Comparison of ENCODE assay signal across 16 cellular contexts in the genomic region with DNA sequence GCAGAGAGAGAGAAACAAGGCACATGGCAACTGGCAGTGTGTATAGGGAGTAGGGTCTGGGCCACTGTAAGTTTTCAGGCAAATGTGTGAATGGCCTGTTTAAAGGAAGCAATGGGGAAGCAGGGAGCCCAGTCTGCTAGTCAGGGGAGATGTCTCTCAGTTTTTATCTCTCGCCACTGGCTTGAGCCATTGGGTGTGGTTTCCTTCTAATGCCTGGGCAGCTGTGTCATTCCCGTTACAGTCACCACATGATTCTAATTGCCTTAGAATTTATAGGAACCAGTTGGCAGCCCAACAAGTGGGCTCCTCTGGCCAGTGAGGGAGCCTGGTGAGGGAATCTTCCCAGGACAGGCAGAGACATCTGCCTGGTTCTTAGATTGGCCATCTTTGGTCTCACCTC.
DNase-seq lines count a peak whose midpoint lies in the region; ATAC-seq, FAIRE-seq and TF ChIP-seq lines count a peak whose summit lies in the region.
"Had no signal": no experiment of that assay in that cellular context is flagged by ENCODE, and none has a peak within 500 bp of the region (broad histone marks: within the 10 kb centered on the region; RNA-seq: fewer than 3 reads in every experiment).

No MANE protein-coding gene starts in this region.

- DNase-seq in right lobe of liver (no peak), HepG2 (ENCODE audit: low spot score) (no peak), T1000 (lab: John Stamatoyannopoulos, UW) (peak; percentile 45), foreskin keratinocyte (peak in 1 of 2 donors; percentile 58), GM12892 (ENCODE audit: insufficient read length) (no peak), dorsolateral prefrontal cortex (no peak), endothelial cell (ENCODE audit: low spot score) (no peak), HuH-7.5 (ENCODE audit: low spot score) (no peak)
- DNase-seq: activated B cell treated with CpG ODN at 0.5 μM for 24 hours, activated gamma-delta T cell, C1 segment of cervical spinal cord had no signal

- H3K4me3 ChIP-seq in right lobe of liver: no peak overlapping the region
- no peak overlapping the region for H3K4me3 ChIP-seq in HepG2 (replicated peaks in 1 of 3; ENCODE audit: insufficient read depth in 1 of 3, low read depth in 2 of 3, low read length in 3 of 3)
- no peak overlapping the region for H3K4me3 ChIP-seq in dorsolateral prefrontal cortex
- H3K4me3 ChIP-seq: HAP-1 had no signal

- no peak for FAIRE-seq in HepG2 (lab: Jason Lieb, UNC)
- FAIRE-seq in GM12892 (lab: Jason Lieb, UNC): no peak
- FAIRE-seq: GM18507 had no signal

- TF ChIP-seq CTCF in right lobe of liver (IDR thresholded peaks at IDR 0.05): no peak
- TF ChIP-seq CTCF in HepG2 (CRISPR knock-in tag; IDR thresholded peaks at IDR 0.05): no peak
- no peak for TF ChIP-seq CTCF in foreskin keratinocyte (conservative IDR thresholded peaks at IDR 0.05)
- TF ChIP-seq CTCF in dorsolateral prefrontal cortex (IDR thresholded peaks at IDR 0.05 in 54 of 56, conservative IDR thresholded peaks at IDR 0.05 in 2 of 56; ENCODE audit: low read depth in 1 of 56, partially characterized antibody in 56 of 56): no peak
- TF ChIP-seq CTCF in endothelial cell (IDR thresholded peaks at IDR 0.05; ENCODE audit: unreplicated experiment): no peak

- no peak overlapping the region for H3K4me3 Mint-ChIP-seq in endothelial cell (ENCODE audit: unreplicated experiment)
- H3K4me3 Mint-ChIP-seq: activated B cell treated with CpG ODN at 0.5 μM for 24 hours; memory B cell; stimulated activated effector memory CD8-positive, alpha-beta T cell treated with anti-CD3 and anti-CD28 coated beads, Interleukin-12 subunit alpha, Interleukin-12 subunit beta, amount 100 ng/mL, for 72 hours had no signal

- H3K4me1 Mint-ChIP-seq in endothelial cell (ENCODE audit: unreplicated experiment): no peaks in the 10 kb centered on the region
- H3K4me1 Mint-ChIP-seq: activated B cell treated with CpG ODN at 0.5 μM for 24 hours; stimulated activated effector memory CD8-positive, alpha-beta T cell treated with anti-CD3 and anti-CD28 coated beads, Interleukin-12 subunit alpha, Interleukin-12 subunit beta, amount 100 ng/mL, for 72 hours had no signal

- TF ChIP-seq EP300 in HepG2 (IDR thresholded peaks at IDR 0.05; ENCODE audit: low read depth in 2 of 2, low read length in 2 of 2) (no peak), HepG2 (CRISPR knock-in tag; IDR thresholded peaks at IDR 0.05; ENCODE audit: borderline replicate concordance) (no peak)

- intact Hi-C loops in right lobe of liver (cut with DNase I) (no loop called here), HepG2 (cut with micrococcal nuclease; ENCODE audit: unreplicated experiment) (no loop called here), dorsolateral prefrontal cortex (cut with DNase I) (no loop called here)

- no peaks in the 10 kb centered on the region for H3K79me2 ChIP-seq in HepG2 (ENCODE audit: insufficient read depth, low read length)

- no TSS peak for BruUV-seq in HepG2 (replicated peaks; lab: Mats Ljungman, UMichigan)

- TF ChIP-seq POLR2A in right lobe of liver (IDR thresholded peaks at IDR 0.05) (no peak), HepG2 (IDR thresholded peaks at IDR 0.05; ENCODE audit: insufficient read depth in 1 of 2, low read depth in 2 of 2, low read length in 2 of 2) (no peak), GM12892 (IDR thresholded peaks at IDR 0.05; ENCODE audit: low read depth, low read length) (no peak)

- POLR2A ChIA-PET in HepG2 (lab: Yijun Ruan, JAX): no interaction called here

- no peaks in the 10 kb centered on the region for H3K4me1 ChIP-seq in right lobe of liver
- H3K4me1 ChIP-seq in HepG2 (ENCODE audit: insufficient read depth, low read length): 0 out of 2 replicates have a peak, but pooled peaks cover 5% of the 10 kb centered on the region
- H3K4me1 ChIP-seq in foreskin keratinocyte: no peaks in the 10 kb centered on the region
- H3K4me1 ChIP-seq: HAP-1 had no signal

- H4K20me1 ChIP-seq in HepG2 (ENCODE audit: insufficient read depth, low read length): no peaks in the 10 kb centered on the region

- ATAC-seq in right lobe of liver: peak in 3 of 4 donors; percentile 28 to 50 (median 28)
- no peak for ATAC-seq in HepG2
- peak; percentile 32 for ATAC-seq in foreskin keratinocyte
- ATAC-seq: stimulated activated effector memory CD8-positive, alpha-beta T cell treated with anti-CD3 and anti-CD28 coated beads, Interleukin-12 subunit alpha, Interleukin-12 subunit beta, amount 100 ng/mL, for 72 hours had no signal

- H3K9me3 ChIP-seq in right lobe of liver (no peaks in the 10 kb centered on the region), HepG2 (ENCODE audit: low read length) (no peaks in the 10 kb centered on the region)
- H3K9me3 ChIP-seq: HAP-1 had no signal

- H3K27ac ChIP-seq in right lobe of liver: no peak overlapping the region
- H3K27ac ChIP-seq in HepG2 (ENCODE audit: extremely low read length, insufficient read depth, low read length): no peak overlapping the region
- no peak overlapping the region for H3K27ac ChIP-seq in foreskin keratinocyte
- H3K27ac ChIP-seq in dorsolateral prefrontal cortex: no peak overlapping the region
- H3K27ac ChIP-seq: epithelial cell of prostate had no signal

- peaks cover 53% of the 10 kb centered on the region for H3K36me3 Mint-ChIP-seq in endothelial cell (ENCODE audit: low read depth, unreplicated experiment)
- H3K36me3 Mint-ChIP-seq: stimulated activated effector memory CD8-positive, alpha-beta T cell treated with anti-CD3 and anti-CD28 coated beads, Interleukin-12 subunit alpha, Interleukin-12 subunit beta, amount 100 ng/mL, for 72 hours had no signal

- H3K36me3 ChIP-seq in right lobe of liver (no peaks in the 10 kb centered on the region), HepG2 (replicated peaks in 1 of 2; ENCODE audit: control insufficient read depth in 1 of 2, insufficient read depth in 2 of 2, low read length in 2 of 2) (peaks cover 0 to 2% of the 10 kb centered on the region in 2 experiments; a peak in 2 of 5 replicates)
- H3K36me3 ChIP-seq: HAP-1 had no signal

- no peak overlapping the region for H3K4me2 ChIP-seq in HepG2 (ENCODE audit: low read depth, low read length)

- H3K27me3 Mint-ChIP-seq in endothelial cell (ENCODE audit: unreplicated experiment): peaks cover 2% of the 10 kb centered on the region
- H3K27me3 Mint-ChIP-seq: activated B cell treated with CpG ODN at 0.5 μM for 24 hours had no signal

- H3K27ac Mint-ChIP-seq in endothelial cell (ENCODE audit: unreplicated experiment): no peak overlapping the region
- H3K27ac Mint-ChIP-seq: activated B cell treated with CpG ODN at 0.5 μM for 24 hours; memory B cell; stimulated activated effector memory CD8-positive, alpha-beta T cell treated with anti-CD3 and anti-CD28 coated beads, Interleukin-12 subunit alpha, Interleukin-12 subunit beta, amount 100 ng/mL, for 72 hours had no signal

- WGBS in right lobe of liver (ENCODE audit: insufficient coverage, low coverage, low lambda C conversion rate, missing lambda C conversion rate): 33% methylated on average over 1 of the region's 2 CpGs
- WGBS in HepG2 (ENCODE audit: low lambda C conversion rate): 83% methylated on average over 2 of the region's 2 CpGs

- H3K9ac ChIP-seq in HepG2 (ENCODE audit: insufficient read depth, low read depth, low read length): no peak overlapping the region

- no peaks in the 10 kb centered on the region for H3K27me3 ChIP-seq in right lobe of liver
- no peaks in the 10 kb centered on the region for H3K27me3 ChIP-seq in HepG2 (ENCODE audit: control insufficient read depth in 1 of 2, insufficient read depth in 2 of 2, low read length in 2 of 2)
- H3K27me3 ChIP-seq in foreskin keratinocyte: no peaks in the 10 kb centered on the region
- no peaks in the 10 kb centered on the region for H3K27me3 ChIP-seq in dorsolateral prefrontal cortex

- H2AFZ ChIP-seq in HepG2 (ENCODE audit: low read length): no peak overlapping the region

- in situ Hi-C loops in HepG2 (cut with HindIII; ENCODE audit: extremely low pct_ligation_motif_present, low pct_unique_long_range_greater_than_20kb): no loop called here

- CTCF ChIA-PET in HepG2 (lab: Yijun Ruan, JAX; ENCODE audit: low intra/inter-chr PET ratio, low total read pairs): no interaction called here

- H3K9me3 Mint-ChIP-seq in endothelial cell (ENCODE audit: unreplicated experiment): no peaks in the 10 kb centered on the region
- H3K9me3 Mint-ChIP-seq: activated B cell treated with CpG ODN at 0.5 μM for 24 hours; memory B cell; stimulated activated effector memory CD8-positive, alpha-beta T cell treated with anti-CD3 and anti-CD28 coated beads, Interleukin-12 subunit alpha, Interleukin-12 subunit beta, amount 100 ng/mL, for 72 hours had no signal

- TF ChIP-seq RAD21 in HepG2 (CRISPR knock-in tag; IDR thresholded peaks at IDR 0.05): no peak

TF ChIP-seq in HepG2, 621 proteins besides CTCF, POLR2A, EP300 and RAD21:
- no peak for TF ChIP-seq ZNF761 (CRISPR knock-in tag; conservative IDR thresholded peaks at IDR 0.05)
- TF ChIP-seq, protein P1, sequence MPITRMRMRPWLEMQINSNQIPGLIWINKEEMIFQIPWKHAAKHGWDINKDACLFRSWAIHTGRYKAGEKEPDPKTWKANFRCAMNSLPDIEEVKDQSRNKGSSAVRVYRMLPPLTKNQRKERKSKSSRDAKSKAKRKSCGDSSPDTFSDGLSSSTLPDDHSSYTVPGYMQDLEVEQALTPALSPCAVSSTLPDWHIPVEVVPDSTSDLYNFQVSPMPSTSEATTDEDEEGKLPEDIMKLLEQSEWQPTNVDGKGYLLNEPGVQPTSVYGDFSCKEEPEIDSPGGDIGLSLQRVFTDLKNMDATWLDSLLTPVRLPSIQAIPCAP (CRISPR knock-in tag; IDR thresholded peaks at IDR 0.05; ENCODE audit: low read depth): no peak
- TF ChIP-seq, protein P2, sequence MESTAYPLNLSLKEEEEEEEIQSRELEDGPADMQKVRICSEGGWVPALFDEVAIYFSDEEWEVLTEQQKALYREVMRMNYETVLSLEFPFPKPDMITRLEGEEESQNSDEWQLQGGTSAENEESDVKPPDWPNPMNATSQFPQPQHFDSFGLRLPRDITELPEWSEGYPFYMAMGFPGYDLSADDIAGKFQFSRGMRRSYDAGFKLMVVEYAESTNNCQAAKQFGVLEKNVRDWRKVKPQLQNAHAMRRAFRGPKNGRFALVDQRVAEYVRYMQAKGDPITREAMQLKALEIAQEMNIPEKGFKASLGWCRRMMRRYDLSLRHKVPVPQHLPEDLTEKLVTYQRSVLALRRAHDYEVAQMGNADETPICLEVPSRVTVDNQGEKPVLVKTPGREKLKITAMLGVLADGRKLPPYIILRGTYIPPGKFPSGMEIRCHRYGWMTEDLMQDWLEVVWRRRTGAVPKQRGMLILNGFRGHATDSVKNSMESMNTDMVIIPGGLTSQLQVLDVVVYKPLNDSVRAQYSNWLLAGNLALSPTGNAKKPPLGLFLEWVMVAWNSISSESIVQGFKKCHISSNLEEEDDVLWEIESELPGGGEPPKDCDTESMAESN (CRISPR knock-in tag; conservative IDR thresholded peaks at IDR 0.05): no peak
- TF ChIP-seq ZNF446 (CRISPR knock-in tag; IDR thresholded peaks at IDR 0.05): no peak
- no peak for TF ChIP-seq ZFAT (CRISPR knock-in tag; conservative IDR thresholded peaks at IDR 0.05)
- no peak for TF ChIP-seq ZFP41 (CRISPR knock-in tag; IDR thresholded peaks at IDR 0.05; ENCODE audit: borderline replicate concordance)
- no peak for TF ChIP-seq HOXA5 (CRISPR knock-in tag; IDR thresholded peaks at IDR 0.05)
- no peak for TF ChIP-seq ZNF136 (CRISPR knock-in tag; IDR thresholded peaks at IDR 0.05; ENCODE audit: low read depth)
- no peak for TF ChIP-seq ONECUT2 (CRISPR knock-in tag; IDR thresholded peaks at IDR 0.05)
